17 cellular contexts compared by ENCODE assay signal in genomic region chr2:75292826-75293225, GRCh38.
DNase-seq lines count a peak whose midpoint lies in the region; TF ChIP-seq lines count a peak whose summit lies in the region.
"Had no signal": no experiment of that assay in that cellular context is flagged by ENCODE, and none has a peak within 500 bp of the region (broad histone marks: within the 10 kb centered on the region; RNA-seq: fewer than 3 reads in every experiment).

No MANE protein-coding gene starts in this region.

- H3K4ac ChIP-seq in mesendoderm (ENCODE audit: low read depth, low read length), result no peak overlapping the region

- no peaks in the 10 kb centered on the region for H3K36me3 ChIP-seq in mesendoderm (ENCODE audit: control insufficient read depth, insufficient read depth, low read length)
- H3K36me3 ChIP-seq: BLaER1 treated with 17β-estradiol and CSF1 and Interleukin-3, amounts not matched to agents 10 nM and 100 nM; heart left ventricle had no signal

- no peak overlapping the region for H4K8ac ChIP-seq in mesendoderm (ENCODE audit: low read depth, low read length)

- no peak overlapping the region for H3K56ac ChIP-seq in mesendoderm (ENCODE audit: low read length)

- WGBS in mesendoderm (ENCODE audit: extremely low coverage, insufficient coverage, low lambda C conversion rate), result no CpG with 5 or more reads among the region's 1 CpG

- intact Hi-C loops in dorsolateral prefrontal cortex (cut with DNase I), result no loop called here

- no peak overlapping the region for H2BK5ac ChIP-seq in mesendoderm (ENCODE audit: low read length)

- H3K79me1 ChIP-seq in mesendoderm (ENCODE audit: low read length), result no peaks in the 10 kb centered on the region

- no peak overlapping the region for H3K9ac ChIP-seq in mesendoderm (ENCODE audit: low read length)
- H3K9ac ChIP-seq: BLaER1 treated with 17β-estradiol and CSF1 and Interleukin-3, amounts not matched to agents 10 nM and 100 nM had no signal

- H2AK5ac ChIP-seq in mesendoderm (ENCODE audit: low read length), result no peak overlapping the region

- H3K79me2 ChIP-seq in mesendoderm (ENCODE audit: control insufficient read depth, insufficient read depth, low read length), result no peaks in the 10 kb centered on the region

- no peak for TF ChIP-seq CTCF in dorsolateral prefrontal cortex (IDR thresholded peaks at IDR 0.05 in 54 of 56, conservative IDR thresholded peaks at IDR 0.05 in 2 of 56; ENCODE audit: low read depth in 1 of 56, partially characterized antibody in 56 of 56)

- H2BK15ac ChIP-seq in mesendoderm (replicated peaks; ENCODE audit: low read depth), result no peak overlapping the region

- H3K27ac ChIP-seq in dorsolateral prefrontal cortex, result no peak overlapping the region
- H3K27ac ChIP-seq in mesendoderm (ENCODE audit: low read depth, low read length), result no peak overlapping the region
- H3K27ac ChIP-seq: BLaER1 treated with 17β-estradiol and CSF1 and Interleukin-3, amounts not matched to agents 10 nM and 100 nM; heart left ventricle had no signal

- no peaks in the 10 kb centered on the region for H3K4me1 ChIP-seq in mesendoderm (ENCODE audit: control insufficient read depth, low read depth, low read length)

- H3K27me3 ChIP-seq in dorsolateral prefrontal cortex, result no peaks in the 10 kb centered on the region
- no peaks in the 10 kb centered on the region for H3K27me3 ChIP-seq in mesendoderm (ENCODE audit: insufficient read depth, low read length, poor library complexity)
- H3K27me3 ChIP-seq: BLaER1 treated with 17β-estradiol and CSF1 and Interleukin-3, amounts not matched to agents 10 nM and 100 nM; heart left ventricle had no signal

- no peak overlapping the region for H3K4me3 ChIP-seq in dorsolateral prefrontal cortex
- H3K4me3 ChIP-seq in mesendoderm (ENCODE audit: low read length), result no peak overlapping the region
- H3K4me3 ChIP-seq: BLaER1 treated with 17β-estradiol and CSF1 and Interleukin-3, amounts not matched to agents 10 nM and 100 nM; GM12878; heart left ventricle had no signal

- H2BK120ac ChIP-seq in mesendoderm (ENCODE audit: low read depth, low read length), result no peak overlapping the region

- DNase-seq in GM03348 (ENCODE audit: low spot score), result peak; percentile 40
- DNase-seq in RPMI7951 (ENCODE audit: low read depth), result peak; percentile 74
- DNase-seq in dermis microvascular lymphatic vessel endothelial cell (ENCODE audit: low read depth in 2 of 2), result peak; percentile 61 to 76
- DNase-seq in non-pigmented ciliary epithelial cell (ENCODE audit: low read depth), result peak; percentile 59
- no peak for DNase-seq in activated CD4-positive, alpha-beta T cell treated with anti-CD3 and anti-CD28 coated beads, Interleukin-2, amount 50 U/mL, for 4 hours
- no peak for DNase-seq in Ammon's horn (ENCODE audit: low spot score)
- no peak for DNase-seq in dorsolateral prefrontal cortex
- no peak for DNase-seq in mesendoderm
- DNase-seq: activated naive CD4-positive, alpha-beta T cell treated with Interleukin-2 at 50 U/mL for 16 hours; DMS79; heart left ventricle; Karpas-422; left cardiac atrium; NCI-H1436 treated with DMSO at 0.1 percent for 48 hours; NCI-H446 treated with DMSO at 0.1 percent for 48 hours had no signal

- H3K18ac ChIP-seq in mesendoderm (ENCODE audit: low read length), result no peak overlapping the region

- no peak overlapping the region for H3K23ac ChIP-seq in mesendoderm (ENCODE audit: low read length)

- no peak overlapping the region for H3K4me2 ChIP-seq in mesendoderm (ENCODE audit: low read length)
- H3K4me2 ChIP-seq: BLaER1 treated with 17β-estradiol and CSF1 and Interleukin-3, amounts not matched to agents 10 nM and 100 nM had no signal

- H4K5ac ChIP-seq in mesendoderm (ENCODE audit: low read length), result no peak overlapping the region

Comparison
In these comparisons a context has a peak if more than half of its experiments do, and no peak if none do; other contexts are left out.
1. DNase-seq: peak in GM03348 (single experiment), RPMI7951 (single experiment), dermis microvascular lymphatic vessel endothelial cell (2 of 2) and non-pigmented ciliary epithelial cell (single experiment); none in activated CD4-positive, alpha-beta T cell treated with anti-CD3 and anti-CD28 coated beads, Interleukin-2, amount 50 U/mL, for 4 hours (0 of 2), Ammon's horn (single experiment), dorsolateral prefrontal cortex (0 of 10) and mesendoderm (single experiment).